ENCODE assay signal across 8 cellular contexts in the genomic region with DNA sequence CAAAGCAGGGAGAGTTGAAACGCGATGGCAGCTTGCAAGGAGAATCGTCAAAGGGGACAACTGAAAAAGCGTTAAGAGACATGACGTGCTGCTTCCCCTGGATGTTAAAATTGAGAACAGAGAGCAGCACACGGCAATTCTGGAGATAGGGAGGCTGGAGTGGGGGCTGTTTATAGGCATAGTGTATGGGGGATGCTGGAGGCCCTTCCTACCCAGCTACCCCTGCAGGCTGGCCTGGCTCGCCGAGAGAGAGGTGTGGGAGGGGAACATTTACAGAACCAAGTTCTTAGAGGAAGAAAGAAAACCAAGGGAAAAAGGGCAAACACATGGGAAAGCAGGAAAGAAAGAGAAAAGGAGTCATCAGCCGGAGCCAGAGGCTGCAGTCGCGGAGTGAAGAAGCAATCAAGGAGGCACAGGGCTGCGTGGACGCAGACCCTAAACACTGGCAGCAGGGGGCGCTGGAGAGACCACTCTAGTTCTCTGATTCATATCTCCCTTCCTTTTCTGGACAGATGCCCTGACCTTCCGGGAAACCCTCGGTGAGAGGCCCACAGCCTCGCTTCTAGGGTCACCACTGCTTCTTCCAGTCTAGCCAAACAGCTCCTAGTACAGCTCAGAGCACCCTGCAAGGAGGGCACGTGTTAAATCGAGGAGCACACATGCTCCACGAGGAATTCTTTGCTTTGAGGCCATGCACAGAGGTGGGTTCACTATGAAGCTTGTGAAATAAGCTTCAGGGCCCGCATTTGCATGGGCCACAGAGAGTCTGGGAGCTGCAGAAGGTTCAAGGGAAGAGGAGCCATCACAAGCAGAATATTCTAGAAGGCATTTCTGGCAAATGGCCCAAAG. TPM values are rescaled to one million over a fixed set of nuclear protein-coding genes. Genes with fewer than 3 reads are reported as not detected.
DNase-seq lines count a peak whose midpoint lies in the region; ATAC-seq and TF ChIP-seq lines count a peak whose summit lies in the region.

No MANE protein-coding gene starts in this region.

- POLR2A ChIA-PET in activated CD4-positive, alpha-beta T cell treated with anti-CD3 and anti-CD28 coated beads for 36 hours (lab: Charles Lee), result interaction anchor here (0.6 kb wide), 1 partner anchor 38 kb away, joined by 3 read pairs; no protein-coding TSS in a partner anchor

- TF ChIP-seq CTCF in WI38 (IDR thresholded peaks at IDR 0.05; ENCODE audit: low read depth, low read length), result peak; percentile 41

- H3K9me3 Mint-ChIP-seq in activated CD4-positive, alpha-beta T cell treated with anti-CD3 and anti-CD28 coated beads for 36 hours (ENCODE audit: low read depth), result no peaks in the 10 kb centered on the region

- H3K36me3 Mint-ChIP-seq in activated CD4-positive, alpha-beta T cell treated with anti-CD3 and anti-CD28 coated beads for 36 hours (ENCODE audit: low read depth), result no peaks in the 10 kb centered on the region

- peak; percentile 60 for ATAC-seq in activated CD4-positive, alpha-beta T cell treated with anti-CD3 and anti-CD28 coated beads for 36 hours
- ATAC-seq in HG03432 (IDR thresholded peaks at IDR 0.05; ENCODE audit: unreplicated experiment) (peak; percentile 71), sciatic nerve (peak; percentile 66)

- intact Hi-C loops in activated CD4-positive, alpha-beta T cell treated with anti-CD3 and anti-CD28 coated beads for 36 hours (cut with DNase I, micrococcal nuclease), result no loop called here
- intact Hi-C loops in head of caudate nucleus (cut with DNase I), result no loop called here
- intact Hi-C loops in sciatic nerve (cut with DNase I), result no loop called here

- H3K4me1 Mint-ChIP-seq in activated CD4-positive, alpha-beta T cell treated with anti-CD3 and anti-CD28 coated beads for 36 hours, result peaks cover 10% of the 10 kb centered on the region

- CTCF ChIA-PET in activated CD4-positive, alpha-beta T cell treated with anti-CD3 and anti-CD28 coated beads for 36 hours (lab: Charles Lee), result interaction anchor here (0.7 to 1.5 kb wide), 6 partner anchors 8 to 884 kb away, joined by 3 to 6 read pairs (median 4); no protein-coding TSS in a partner anchor

- no peak overlapping the region for H3K27ac Mint-ChIP-seq in activated CD4-positive, alpha-beta T cell treated with anti-CD3 and anti-CD28 coated beads for 36 hours

- H3K27me3 Mint-ChIP-seq in activated CD4-positive, alpha-beta T cell treated with anti-CD3 and anti-CD28 coated beads for 36 hours, result peaks cover 7% of the 10 kb centered on the region

- DNase-seq in activated CD4-positive, alpha-beta T cell treated with anti-CD3 and anti-CD28 coated beads for 36 hours, result peak; percentile 78
- DNase-seq in activated CD4-positive, alpha-beta T cell treated with anti-CD3 and anti-CD28 coated beads for 4 hours, result no peak
- peak in 39 of 42 donors; percentile 31 to 86 (median 65) for DNase-seq in head of caudate nucleus
- DNase-seq in sciatic nerve (ENCODE audit: low spot score), result peak; percentile 82
- DNase-seq in NCI-H1092 (lab: John Stamatoyannopoulos, UW), result no peak
- no peak for DNase-seq in NCI-H2107 (lab: John Stamatoyannopoulos, UW)

- no peak overlapping the region for H3K4me3 ChIP-seq in WI38 (ENCODE audit: low read depth, low read length)

- H3K4me3 Mint-ChIP-seq in activated CD4-positive, alpha-beta T cell treated with anti-CD3 and anti-CD28 coated beads for 36 hours, result no peak overlapping the region

RNA-seq across cellular contexts. Expression of gene MYH13, which starts 55.6 kb away (rescaled TPM):
- total RNA-seq in activated CD4-positive, alpha-beta T cell treated with anti-CD3 and anti-CD28 coated beads for 36 hours, result not detected
- not detected for total RNA-seq in sciatic nerve

Comparison
In these comparisons a context has a peak if more than half of its experiments do, and no peak if none do; other contexts are left out.
1. DNase-seq: peak in activated CD4-positive, alpha-beta T cell treated with anti-CD3 and anti-CD28 coated beads for 36 hours (single experiment), head of caudate nucleus (39 of 42) and sciatic nerve (single experiment); none in activated CD4-positive, alpha-beta T cell treated with anti-CD3 and anti-CD28 coated beads for 4 hours (0 of 2), NCI-H1092 (single experiment) and NCI-H2107 (single experiment).
2. Peak in every context shown above with its lines, with median percentiles within 50 percentile points of each other: ATAC-seq.